4 cellular contexts compared by ENCODE assay signal in the genomic region with DNA sequence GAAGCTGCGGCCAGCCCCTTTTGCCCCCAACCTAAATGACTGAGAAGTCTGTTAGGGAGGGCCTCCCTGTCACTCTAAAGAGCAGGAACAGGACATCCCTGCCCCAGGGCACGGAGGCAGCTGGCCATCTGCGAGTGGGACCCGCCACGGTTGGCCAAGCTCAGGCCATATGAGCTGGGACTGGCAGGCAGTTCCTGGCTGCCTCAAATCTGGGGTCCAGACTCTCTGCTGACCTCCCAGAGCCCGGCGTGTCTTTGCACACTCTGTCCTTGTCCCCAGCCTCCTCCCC.
DNase-seq lines count a peak whose midpoint lies in the region; TF ChIP-seq lines count a peak whose summit lies in the region.
"Not testable (repeated sequence)": the region's sequence is repeated elsewhere in the genome, so short reads cannot be mapped to it uniquely, and the experiment has no call there.

No MANE protein-coding gene starts in this region.

- WGBS in SK-N-SH (ENCODE audit: low lambda C conversion rate): 25% methylated on average over 2 of the region's 7 CpGs

- POLR2A ChIA-PET in SK-N-SH (lab: Yijun Ruan, JAX): not testable (repeated sequence)

- H3K4me2 ChIP-seq in SK-N-SH: not testable (repeated sequence)

- H3K9me2 ChIP-seq in SK-N-SH: not testable (repeated sequence)

- not testable (repeated sequence) for H3K9ac ChIP-seq in SK-N-SH

- H3F3A ChIP-seq in SK-N-SH (replicated peaks; ENCODE audit: insufficient read depth): not testable (repeated sequence)

- TF ChIP-seq EP300 in SK-N-SH (IDR thresholded peaks at IDR 0.05; ENCODE audit: borderline replicate concordance in 1 of 2, low read depth in 1 of 2, low read length in 1 of 2): peak in 1 of 2 experiments; percentile 70; a peak in 1 of 4 replicates

- H3K79me2 ChIP-seq in SK-N-SH (ENCODE audit: insufficient read depth): not testable (repeated sequence)

- TF ChIP-seq RAD21 in SK-N-SH (IDR thresholded peaks at IDR 0.05; ENCODE audit: low read length): not testable (repeated sequence)

- H3K4me3 ChIP-seq in SK-N-SH (ENCODE audit: low read depth in 2 of 2, low read length in 1 of 2); WERI-Rb-1 (ENCODE audit: low read depth, low read length): not testable (repeated sequence)

- H3K36me3 ChIP-seq in SK-N-SH (replicated peaks in 1 of 2; ENCODE audit: control insufficient read depth in 1 of 2, insufficient read depth in 2 of 2, low read length in 1 of 2); WERI-Rb-1: not testable (repeated sequence)

- not testable (repeated sequence) for TF ChIP-seq CTCF in SK-N-SH (IDR thresholded peaks at IDR 0.05); WERI-Rb-1 (IDR thresholded peaks at IDR 0.05; ENCODE audit: low read depth, low read length)

- CTCF ChIA-PET in SK-N-SH (lab: Yijun Ruan, JAX): interaction anchor here (0.8 kb wide), 1 partner anchor 34 kb away, joined by 4 read pairs; no protein-coding TSS in a partner anchor

- H4K20me1 ChIP-seq in SK-N-SH (ENCODE audit: insufficient read depth): not testable (repeated sequence)

- H3K27ac ChIP-seq in SK-N-SH (ENCODE audit: low read depth in 2 of 2, low read length in 1 of 2) (peak overlapping the region in 1 of 2 experiments; percentile 95; a peak in 2 of 4 replicates), WERI-Rb-1 (peak overlapping the region; percentile 54)

- not testable (repeated sequence) for H3K9me3 ChIP-seq in SK-N-SH; WERI-Rb-1 (ENCODE audit: severe bottlenecking)

- H3K27me3 ChIP-seq in SK-N-SH (ENCODE audit: insufficient read depth); WERI-Rb-1 (ENCODE audit: insufficient read depth, low read depth, severe bottlenecking): not testable (repeated sequence)

- DNase-seq in SK-N-SH (peak; percentile 67), ecto neural progenitor cell (ENCODE audit: low spot score) (peak; percentile 42), ureter (ENCODE audit: low spot score) (peak; percentile 25)
- DNase-seq in WERI-Rb-1: not testable (repeated sequence)

- peaks cover 0 to 27% of the 10 kb centered on the region in 2 experiments; a peak in 1 of 4 replicates for H3K4me1 ChIP-seq in SK-N-SH (ENCODE audit: control insufficient read depth in 1 of 2, insufficient read depth in 2 of 2, low read depth in 1 of 2, low read length in 1 of 2)

- not testable (repeated sequence) for H2AFZ ChIP-seq in SK-N-SH (ENCODE audit: low read depth)

TF ChIP-seq in SK-N-SH, 30 proteins besides CTCF, POLR2A, EP300 and RAD21:
- TF ChIP-seq RCOR1 (IDR thresholded peaks at IDR 0.05; ENCODE audit: low read length) (peak; percentile 33; the same call in 1 of the 2 replicates), MXI1 (IDR thresholded peaks at IDR 0.05; ENCODE audit: low read depth, low read length) (0 out of 2 replicates have a peak, but pooled peaks have one; percentile 16)
